Comparison of ENCODE assay signal across 18 cellular contexts in genomic region chr1:78033797-78034172, GRCh38.
"Had no signal": no experiment of that assay in that cellular context is flagged by ENCODE, and none has a peak within 500 bp of the region (broad histone marks: within the 10 kb centered on the region; RNA-seq: fewer than 3 reads in every experiment).

No MANE protein-coding gene starts in this region.

- H3K4me1 ChIP-seq: neural progenitor cell had no signal

- ATAC-seq: left lobe of liver; naive thymus-derived CD8-positive, alpha-beta T cell had no signal

- H3K9me3 ChIP-seq: body of pancreas, thoracic aorta, upper lobe of left lung had no signal

- H3K27me3 ChIP-seq: body of pancreas, neural progenitor cell, upper lobe of left lung had no signal

- H3K9me3 Mint-ChIP-seq: activated CD4-positive, alpha-beta memory T cell treated with anti-CD3 and anti-CD28 coated beads, Interleukin-2, amount 10 ng/mL, durations not matched to agents 7 days and 5 days; activated naive CD4-positive, alpha-beta T cell treated with anti-CD3 and anti-CD28 coated beads, Interleukin-2, amount 10 ng/mL, durations not matched to agents 7 days and 5 days; mesothelial cell of epicardium; naive thymus-derived CD8-positive, alpha-beta T cell; neural progenitor cell had no signal

- H3K27ac ChIP-seq: neural progenitor cell, thoracic aorta, upper lobe of left lung had no signal

- H3K4me1 Mint-ChIP-seq: activated CD4-positive, alpha-beta memory T cell treated with anti-CD3 and anti-CD28 coated beads, Interleukin-2, amount 10 ng/mL, durations not matched to agents 7 days and 5 days; activated naive CD4-positive, alpha-beta T cell treated with anti-CD3 and anti-CD28 coated beads, Interleukin-2, amount 10 ng/mL, durations not matched to agents 7 days and 5 days; naive thymus-derived CD8-positive, alpha-beta T cell; neural progenitor cell had no signal

- H3K4me3 Mint-ChIP-seq: activated CD4-positive, alpha-beta memory T cell treated with anti-CD3 and anti-CD28 coated beads, Interleukin-2, amount 10 ng/mL, durations not matched to agents 7 days and 5 days; activated naive CD4-positive, alpha-beta T cell treated with anti-CD3 and anti-CD28 coated beads, Interleukin-2, amount 10 ng/mL, durations not matched to agents 7 days and 5 days; mesothelial cell of epicardium; naive thymus-derived CD8-positive, alpha-beta T cell; neural progenitor cell had no signal

- FAIRE-seq: kidney had no signal

- H3K27ac Mint-ChIP-seq: activated CD4-positive, alpha-beta memory T cell treated with anti-CD3 and anti-CD28 coated beads, Interleukin-2, amount 10 ng/mL, durations not matched to agents 7 days and 5 days; activated naive CD4-positive, alpha-beta T cell treated with anti-CD3 and anti-CD28 coated beads, Interleukin-2, amount 10 ng/mL, durations not matched to agents 7 days and 5 days; mesothelial cell of epicardium; naive thymus-derived CD8-positive, alpha-beta T cell; neural progenitor cell had no signal

- H3K4me3 ChIP-seq: body of pancreas, neural progenitor cell, thoracic aorta, upper lobe of left lung had no signal

- DNase-seq: activated CD4-positive, alpha-beta memory T cell treated with anti-CD3 and anti-CD28 coated beads, Interleukin-2, amount 10 ng/mL, durations not matched to agents 7 days and 5 days; activated CD4-positive, alpha-beta T cell treated with anti-CD3 and anti-CD28 coated beads for 48 hours; activated effector memory CD4-positive, alpha-beta T cell treated with anti-CD3 and anti-CD28 coated beads, Interleukin-2, amount 50 U/mL, for 16 hours; activated naive CD4-positive, alpha-beta T cell treated with anti-CD3 and anti-CD28 coated beads, Interleukin-2, amount 10 ng/mL, durations not matched to agents 7 days and 5 days; body of pancreas; central memory CD4-positive, alpha-beta T cell; dermis blood vessel endothelial cell; effector memory CD4-positive, alpha-beta T cell; kidney; naive thymus-derived CD8-positive, alpha-beta T cell; stimulated activated CD4-positive, alpha-beta T cell treated with anti-CD3 and anti-CD28 coated beads, Interleukin-4, amount 100 ng/mL, for 1 hour; stimulated activated naive CD4-positive, alpha-beta T cell; T-helper 2 cell; upper lobe of left lung had no signal

- H3K36me3 Mint-ChIP-seq: activated naive CD4-positive, alpha-beta T cell treated with anti-CD3 and anti-CD28 coated beads, Interleukin-2, amount 10 ng/mL, durations not matched to agents 7 days and 5 days; mesothelial cell of epicardium; naive thymus-derived CD8-positive, alpha-beta T cell; neural progenitor cell had no signal

- H3K9ac ChIP-seq: neural progenitor cell had no signal

- H3K36me3 ChIP-seq: neural progenitor cell, thoracic aorta, upper lobe of left lung had no signal

- H2AFZ ChIP-seq: neural progenitor cell had no signal

- H3K4me2 ChIP-seq: neural progenitor cell had no signal
